In the genomic region with DNA sequence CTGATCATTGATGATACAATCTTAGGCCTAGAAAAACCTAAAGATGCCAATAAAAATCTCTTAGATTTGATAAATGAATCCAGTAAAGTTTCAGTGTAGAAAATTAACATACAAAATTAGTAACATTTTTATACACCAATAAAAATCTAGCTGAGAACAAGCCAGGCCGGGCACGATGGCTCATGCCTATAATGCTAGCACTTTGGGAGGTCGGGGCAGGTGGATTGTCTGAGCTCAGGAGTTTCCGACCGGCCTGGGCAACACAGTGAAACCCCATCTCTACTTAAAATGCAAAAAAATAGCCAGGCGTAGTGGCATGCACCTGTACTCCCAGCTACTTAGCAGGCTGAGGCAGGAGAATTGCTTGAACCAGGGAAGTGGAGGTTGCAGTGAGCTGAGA, we compare ENCODE assay signal across 6 cellular contexts.
"Had no signal": no experiment of that assay in that cellular context is flagged by ENCODE, and none has a peak within 500 bp of the region (broad histone marks: within the 10 kb centered on the region; RNA-seq: fewer than 3 reads in every experiment).

No MANE protein-coding gene starts in this region.

- DNase-seq: IMR-90, KBM-7, KG1 had no signal

- H3K4me3 ChIP-seq: K562 had no signal

- H3K27ac ChIP-seq: HL-60, KMS-11 had no signal
